Comparison of ENCODE assay signal across 1 cellular context in genomic region chr3:186110975-186111974, GRCh38.
TF ChIP-seq lines count a peak whose summit lies in the region.

No MANE protein-coding gene starts in this region.

TF ChIP-seq in GM23338, 12 proteins besides CTCF, POLR2A, EP300 and RAD21 (continued from another document):
- TF ChIP-seq ZNF462 (CRISPR knock-in tag; IDR thresholded peaks at IDR 0.05) = no peak
